ENCODE assay signal across 33 cellular contexts in the genomic region with DNA sequence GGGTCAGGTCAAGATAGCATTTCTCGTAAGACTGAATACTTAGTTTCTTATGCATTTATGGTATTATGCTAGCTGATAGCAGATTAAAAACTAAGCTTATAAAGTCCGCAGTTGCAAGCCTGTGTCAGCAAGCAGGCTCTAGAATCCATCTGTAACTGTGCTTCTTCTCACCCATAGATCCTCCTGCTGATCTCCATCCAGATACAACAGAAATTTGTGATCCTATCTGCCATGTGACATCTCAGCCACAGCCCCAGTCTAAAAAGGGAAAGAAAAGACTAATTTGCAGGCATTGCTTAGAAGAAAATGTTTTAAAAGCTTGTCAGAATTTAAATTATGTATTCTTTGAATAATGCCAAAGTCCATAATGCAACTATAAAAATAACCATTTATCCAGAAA.
"Had no signal": no experiment of that assay in that cellular context is flagged by ENCODE, and none has a peak within 500 bp of the region (broad histone marks: within the 10 kb centered on the region; RNA-seq: fewer than 3 reads in every experiment).

No MANE protein-coding gene starts in this region.

- H3K4me1 Mint-ChIP-seq: activated B cell treated with CpG ODN at 0.5 μM for 24 hours; activated naive CD4-positive, alpha-beta T cell treated with anti-CD3 and anti-CD28 coated beads, Interleukin-2, amount 50 U/mL, for 24 hours; activated naive CD8-positive, alpha-beta T cell treated with anti-CD3 and anti-CD28 coated beads for 36 hours; activated naive CD8-positive, alpha-beta T cell treated with anti-CD3 and anti-CD28 coated beads, Interleukin-2, amount 50 U/mL, for 24 hours had no signal

- H3K9me3 Mint-ChIP-seq: activated B cell treated with CpG ODN at 0.5 μM for 24 hours; activated CD8-positive, alpha-beta T cell treated with anti-CD3 and anti-CD28 coated beads for 36 hours; activated naive CD4-positive, alpha-beta T cell treated with anti-CD3 and anti-CD28 coated beads for 36 hours; activated naive CD8-positive, alpha-beta T cell treated with anti-CD3 and anti-CD28 coated beads, Interleukin-2, amount 50 U/mL, for 24 hours; activated T-cell treated with anti-CD3 and anti-CD28 coated beads, Interleukin-2, amount 50 U/mL, for 4 hours; activated T-helper 2 cell treated with anti-CD3 and anti-CD28 coated beads, Interferon-gamma antibody, Interleukin-2, Interleukin-4, amounts not matched to agents 10 μg/mL and 5 μg/mL and 100 μg/mL, durations not matched to agents 14 hours and 24 hours and 36 hours; effector memory CD8-positive, alpha-beta T cell; T-helper 1 cell treated with Interleukin-12 subunit alpha and Interleukin-12 subunit beta and Interleukin-4 antibody, amounts not matched to agents 30 μg/mL and 1 μg/mL, for 36 hours; T-helper 2 cell treated with Interferon-gamma antibody and Interleukin-4, amounts not matched to agents 5 μg/mL and 100 μg/mL, for 36 hours had no signal

- H3K27ac ChIP-seq: adrenal gland, body of pancreas, esophagus muscularis mucosa, foreskin keratinocyte, gastrocnemius medialis, heart left ventricle, WERI-Rb-1 had no signal

- H3K4me3 Mint-ChIP-seq: activated B cell treated with CpG ODN at 0.5 μM for 24 hours; activated CD8-positive, alpha-beta T cell treated with anti-CD3 and anti-CD28 coated beads for 36 hours; activated naive CD4-positive, alpha-beta T cell treated with anti-CD3 and anti-CD28 coated beads for 36 hours; activated naive CD4-positive, alpha-beta T cell treated with anti-CD3 and anti-CD28 coated beads, Interleukin-2, amount 50 U/mL, for 24 hours; activated naive CD8-positive, alpha-beta T cell treated with anti-CD3 and anti-CD28 coated beads for 36 hours; activated naive CD8-positive, alpha-beta T cell treated with anti-CD3 and anti-CD28 coated beads, Interleukin-2, amount 50 U/mL, for 24 hours; activated T-cell treated with anti-CD3 and anti-CD28 coated beads, Interleukin-2, amount 50 U/mL, for 4 hours; effector memory CD8-positive, alpha-beta T cell; T-helper 1 cell treated with Interleukin-12 subunit alpha and Interleukin-12 subunit beta and Interleukin-4 antibody, amounts not matched to agents 30 μg/mL and 1 μg/mL, for 36 hours; T-helper 2 cell treated with Interferon-gamma antibody and Interleukin-4, amounts not matched to agents 5 μg/mL and 100 μg/mL, for 36 hours had no signal

- ATAC-seq: activated CD4-positive, CD25-positive, alpha-beta regulatory T cell treated with anti-CD3 and anti-CD28 coated beads, Interleukin-2, amount 50 U/mL, for 24 hours; activated CD8-positive, alpha-beta T cell treated with anti-CD3 and anti-CD28 coated beads for 36 hours; activated naive CD8-positive, alpha-beta T cell treated with anti-CD3 and anti-CD28 coated beads, Interleukin-2, amount 50 U/mL, for 24 hours; activated T-cell treated with anti-CD3 and anti-CD28 coated beads, Interleukin-2, amount 50 U/mL, for 4 hours; body of pancreas; effector memory CD8-positive, alpha-beta T cell; foreskin keratinocyte; gastrocnemius medialis; heart left ventricle had no signal

- H3K36me3 ChIP-seq: adrenal gland, esophagus muscularis mucosa, gastrocnemius medialis, heart left ventricle, WERI-Rb-1 had no signal

- H3K4me1 ChIP-seq: adrenal gland, body of pancreas, esophagus muscularis mucosa, foreskin keratinocyte, gastrocnemius medialis had no signal

- H3K27me3 Mint-ChIP-seq: activated B cell treated with CpG ODN at 0.5 μM for 24 hours; activated CD8-positive, alpha-beta T cell treated with anti-CD3 and anti-CD28 coated beads for 36 hours had no signal

- H3K4me3 ChIP-seq: adrenal gland, body of pancreas, esophagus muscularis mucosa, gastrocnemius medialis, heart left ventricle had no signal

- H3K27me3 ChIP-seq: adrenal gland, body of pancreas, esophagus muscularis mucosa, foreskin keratinocyte, gastrocnemius medialis, heart left ventricle had no signal

- H3K9me3 ChIP-seq: adrenal gland, body of pancreas, esophagus muscularis mucosa, gastrocnemius medialis, heart left ventricle had no signal

- H3K36me3 Mint-ChIP-seq: activated naive CD4-positive, alpha-beta T cell treated with anti-CD3 and anti-CD28 coated beads, Interleukin-2, amount 50 U/mL, for 24 hours had no signal

- DNase-seq: activated B cell treated with CpG ODN at 0.5 μM for 24 hours; activated CD4-positive, alpha-beta T cell treated with anti-CD3 and anti-CD28 coated beads for 48 hours; activated CD4-positive, alpha-beta T cell treated with anti-CD3 and anti-CD28 coated beads, Interleukin-2, amount 50 U/mL, for 1 hour; activated CD4-positive, alpha-beta T cell treated with anti-CD3 and anti-CD28 coated beads, Interleukin-2, amount 50 U/mL, for 48 hours; activated CD8-positive, alpha-beta memory T cell treated with anti-CD3 and anti-CD28 coated beads for 24 hours; activated CD8-positive, alpha-beta T cell treated with anti-CD3 and anti-CD28 coated beads for 36 hours; activated effector memory CD4-positive, alpha-beta T cell treated with anti-CD3 and anti-CD28 coated beads, Interleukin-2, amount 50 U/mL, for 16 hours; activated naive CD4-positive, alpha-beta T cell treated with anti-CD3 and anti-CD28 coated beads for 36 hours; activated naive CD8-positive, alpha-beta T cell treated with anti-CD3 and anti-CD28 coated beads for 36 hours; activated naive CD8-positive, alpha-beta T cell treated with anti-CD3 and anti-CD28 coated beads, Interleukin-2, amount 50 U/mL, for 24 hours; activated T-cell treated with anti-CD3 and anti-CD28 coated beads, Interleukin-2, amount 50 U/mL, for 4 hours; adrenal gland; amygdala; aorta; body of pancreas; caudate nucleus; cortex of kidney; dermis blood vessel endothelial cell; effector CD4-positive, alpha-beta T cell; effector memory CD8-positive, alpha-beta T cell; erythroblast; foreskin keratinocyte; gastrocnemius medialis; glutamatergic neuron; heart left ventricle; T1000; WERI-Rb-1 had no signal

- H3K27ac Mint-ChIP-seq: activated B cell treated with CpG ODN at 0.5 μM for 24 hours; activated CD8-positive, alpha-beta T cell treated with anti-CD3 and anti-CD28 coated beads for 36 hours; activated naive CD4-positive, alpha-beta T cell treated with anti-CD3 and anti-CD28 coated beads for 36 hours; activated naive CD4-positive, alpha-beta T cell treated with anti-CD3 and anti-CD28 coated beads, Interleukin-2, amount 50 U/mL, for 24 hours; activated naive CD8-positive, alpha-beta T cell treated with anti-CD3 and anti-CD28 coated beads for 36 hours; activated naive CD8-positive, alpha-beta T cell treated with anti-CD3 and anti-CD28 coated beads, Interleukin-2, amount 50 U/mL, for 24 hours; activated T-helper 2 cell treated with anti-CD3 and anti-CD28 coated beads, Interferon-gamma antibody, Interleukin-2, Interleukin-4, amounts not matched to agents 10 μg/mL and 5 μg/mL and 100 μg/mL, durations not matched to agents 14 hours and 24 hours and 36 hours; effector memory CD8-positive, alpha-beta T cell; T-helper 1 cell treated with Interleukin-12 subunit alpha and Interleukin-12 subunit beta and Interleukin-4 antibody, amounts not matched to agents 30 μg/mL and 1 μg/mL, for 36 hours; T-helper 2 cell treated with Interferon-gamma antibody and Interleukin-4, amounts not matched to agents 5 μg/mL and 100 μg/mL, for 36 hours had no signal
